13 cellular contexts compared by ENCODE assay signal in the genomic region with DNA sequence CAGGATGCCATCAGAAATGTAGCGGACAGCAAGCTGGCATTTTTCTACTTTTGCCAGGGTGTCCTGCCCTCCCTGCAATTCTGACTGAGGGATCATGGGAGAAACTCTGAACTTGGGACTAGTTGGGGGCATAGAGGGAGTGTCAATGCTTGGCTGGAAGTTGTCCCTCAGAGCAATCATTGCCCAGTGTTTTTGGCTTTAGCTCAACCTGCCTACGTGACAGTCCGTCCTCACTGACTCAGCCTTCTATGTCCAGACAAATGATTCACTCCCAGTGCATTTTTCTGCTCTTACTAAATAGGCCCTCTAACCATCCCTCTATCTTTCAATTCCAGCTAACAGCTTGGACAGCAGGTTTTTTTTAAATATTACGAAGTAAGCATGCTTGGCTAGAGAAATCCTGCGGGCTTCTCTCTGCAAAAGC.
A peak's percentile ranks its signal among the peaks of the same experiment; 100 is the strongest.
DNase-seq lines count a peak whose midpoint lies in the region; ATAC-seq, FAIRE-seq and TF ChIP-seq lines count a peak whose summit lies in the region.
"Had no signal": no experiment of that assay in that cellular context is flagged by ENCODE, and none has a peak within 500 bp of the region (broad histone marks: within the 10 kb centered on the region; RNA-seq: fewer than 3 reads in every experiment).

No MANE protein-coding gene starts in this region.

- TF ChIP-seq CTCF in liver (IDR thresholded peaks at IDR 0.05; ENCODE audit: low read depth, low read length, missing input control) (peak; percentile 6), HepG2 (CRISPR knock-in tag; IDR thresholded peaks at IDR 0.05) (no peak)

- H3K79me2 ChIP-seq in HepG2 (ENCODE audit: insufficient read depth, low read length) = no peaks in the 10 kb centered on the region

- H3K4me2 ChIP-seq in HepG2 (ENCODE audit: low read depth, low read length) = no peak overlapping the region

- H3K9ac ChIP-seq in liver (ENCODE audit: low read depth in 1 of 2, low read length in 2 of 2) (no peak overlapping the region), HepG2 (ENCODE audit: insufficient read depth, low read depth, low read length) (no peak overlapping the region)

- no peaks in the 10 kb centered on the region for H4K20me1 ChIP-seq in HepG2 (ENCODE audit: insufficient read depth, low read length)

- FAIRE-seq in HepG2 (lab: Jason Lieb, UNC) = no peak
- FAIRE-seq: keratinocyte had no signal

- no peak for DNase-seq in HepG2 (ENCODE audit: low spot score)
- peak; percentile 67 for DNase-seq in astrocyte of the hippocampus (ENCODE audit: low read depth, low spot score)
- peak; percentile 38 for DNase-seq in iris pigment epithelial cell (ENCODE audit: low read depth)
- no peak for DNase-seq in NCI-H1105 (lab: John Stamatoyannopoulos, UW)
- DNase-seq: cerebellar nuclear complex, NCI-H2171 treated with DMSO at 0.1 percent for 48 hours, upper lobe of right lung had no signal

- peak; percentile 28 to 61 for TF ChIP-seq RAD21 in liver (IDR thresholded peaks at IDR 0.05)
- no peak for TF ChIP-seq RAD21 in HepG2 (CRISPR knock-in tag; IDR thresholded peaks at IDR 0.05)

- POLR2A ChIA-PET in HepG2 (lab: Yijun Ruan, JAX) = no interaction called here

- no peaks in the 10 kb centered on the region for H3K36me3 ChIP-seq in liver (ENCODE audit: control insufficient read depth in 4 of 4, insufficient read depth in 3 of 4, low read depth in 1 of 4, low read length in 3 of 4)
- H3K36me3 ChIP-seq in HepG2 (replicated peaks in 1 of 2; ENCODE audit: control insufficient read depth in 1 of 2, insufficient read depth in 2 of 2, low read length in 2 of 2) = no peaks in the 10 kb centered on the region
- H3K36me3 ChIP-seq: upper lobe of right lung had no signal

- ATAC-seq in HepG2 (no peak), GM18858 (IDR thresholded peaks at IDR 0.05; ENCODE audit: unreplicated experiment) (no peak), GM21447 (IDR thresholded peaks at IDR 0.05; ENCODE audit: unreplicated experiment) (no peak), HG02981 (IDR thresholded peaks at IDR 0.05; ENCODE audit: unreplicated experiment) (no peak)
- ATAC-seq: activated T-helper 17 cell treated with anti-CD3 and anti-CD28 coated beads, Interleukin-2, amount 50 U/mL, for 72 hours; upper lobe of right lung had no signal

- H3K4me3 ChIP-seq in liver (ENCODE audit: low read depth in 1 of 3, low read length in 3 of 3) (no peak overlapping the region), HepG2 (replicated peaks in 1 of 3; ENCODE audit: insufficient read depth in 1 of 3, low read depth in 2 of 3, low read length in 3 of 3) (no peak overlapping the region)
- H3K4me3 ChIP-seq: upper lobe of right lung had no signal

- WGBS in liver = 31% methylated on average over 5 of the region's 5 CpGs
- WGBS in HepG2 (ENCODE audit: low lambda C conversion rate) = 6% methylated on average over 5 of the region's 5 CpGs

- no peak overlapping the region for H2AFZ ChIP-seq in HepG2 (ENCODE audit: low read length)

- TF ChIP-seq EP300 in HepG2 (IDR thresholded peaks at IDR 0.05; ENCODE audit: low read depth in 2 of 2, low read length in 2 of 2) = no peak
- no peak for TF ChIP-seq EP300 in HepG2 (CRISPR knock-in tag; IDR thresholded peaks at IDR 0.05; ENCODE audit: borderline replicate concordance)

- H3K27ac ChIP-seq in liver (ENCODE audit: low read depth in 1 of 2, low read length in 2 of 2) (peak overlapping the region; percentile 74 to 80), HepG2 (ENCODE audit: extremely low read length, insufficient read depth, low read length) (no peak overlapping the region)
- H3K27ac ChIP-seq: upper lobe of right lung had no signal

- CTCF ChIA-PET in HepG2 (lab: Yijun Ruan, JAX; ENCODE audit: low intra/inter-chr PET ratio, low total read pairs) = no interaction called here

- in situ Hi-C loops in HepG2 (cut with HindIII; ENCODE audit: extremely low pct_ligation_motif_present, low pct_unique_long_range_greater_than_20kb) = no loop called here

- peaks cover 2 to 17% (median 4%) of the 10 kb centered on the region in 4 donors for H3K4me1 ChIP-seq in liver (ENCODE audit: control insufficient read depth in 4 of 4, insufficient read depth in 4 of 4, low read length in 3 of 4)
- H3K4me1 ChIP-seq in HepG2 (ENCODE audit: insufficient read depth, low read length) = no peaks in the 10 kb centered on the region
- H3K4me1 ChIP-seq: upper lobe of right lung had no signal

- no TSS peak for BruUV-seq in HepG2 (replicated peaks; lab: Mats Ljungman, UMichigan)

- no peak for TF ChIP-seq POLR2A in HepG2 (IDR thresholded peaks at IDR 0.05; ENCODE audit: insufficient read depth in 1 of 2, low read depth in 2 of 2, low read length in 2 of 2)

- intact Hi-C loops in HepG2 (cut with micrococcal nuclease; ENCODE audit: unreplicated experiment) = no loop called here

- H3K9me3 ChIP-seq in liver (ENCODE audit: control insufficient read depth in 4 of 4, low read length in 3 of 4) (no peaks in the 10 kb centered on the region), HepG2 (ENCODE audit: low read length) (peaks cover 81% of the 10 kb centered on the region)
- H3K9me3 ChIP-seq: upper lobe of right lung had no signal

- H3K27me3 ChIP-seq in liver (ENCODE audit: control insufficient read depth in 4 of 4, insufficient read depth in 4 of 4, low read length in 3 of 4) (no peaks in the 10 kb centered on the region), HepG2 (ENCODE audit: control insufficient read depth in 1 of 2, insufficient read depth in 2 of 2, low read length in 2 of 2) (no peaks in the 10 kb centered on the region)
- H3K27me3 ChIP-seq: upper lobe of right lung had no signal

TF ChIP-seq in liver, 16 proteins besides CTCF, POLR2A, EP300 and RAD21 (continues in another document):
- TF ChIP-seq TAF1 (conservative IDR thresholded peaks at IDR 0.05) (no peak), JUND (IDR thresholded peaks at IDR 0.05) (peak; percentile 95 to 99), FOXA2 (IDR thresholded peaks at IDR 0.05) (peak; percentile 69), YY1 (IDR thresholded peaks at IDR 0.05) (peak; percentile 86), EGR1 (IDR thresholded peaks at IDR 0.05; ENCODE audit: low read depth in 2 of 2) (no peak), REST (IDR thresholded peaks at IDR 0.05) (peak; percentile 84), FOXA1 (IDR thresholded peaks at IDR 0.05) (peak; percentile 56), HNF4A (conservative IDR thresholded peaks at IDR 0.05) (peak; percentile 76 to 95)

TF ChIP-seq in HepG2, 621 proteins besides CTCF, POLR2A, EP300 and RAD21 (continues in another document):
- TF ChIP-seq ZNF569 (CRISPR knock-in tag; IDR thresholded peaks at IDR 0.05; ENCODE audit: borderline replicate concordance) = no peak
- no peak for TF ChIP-seq ZFP82 (CRISPR knock-in tag; IDR thresholded peaks at IDR 0.05; ENCODE audit: borderline replicate concordance)
- TF ChIP-seq ZNF792 (CRISPR knock-in tag; IDR thresholded peaks at IDR 0.05) = no peak
- TF ChIP-seq, protein P1, sequence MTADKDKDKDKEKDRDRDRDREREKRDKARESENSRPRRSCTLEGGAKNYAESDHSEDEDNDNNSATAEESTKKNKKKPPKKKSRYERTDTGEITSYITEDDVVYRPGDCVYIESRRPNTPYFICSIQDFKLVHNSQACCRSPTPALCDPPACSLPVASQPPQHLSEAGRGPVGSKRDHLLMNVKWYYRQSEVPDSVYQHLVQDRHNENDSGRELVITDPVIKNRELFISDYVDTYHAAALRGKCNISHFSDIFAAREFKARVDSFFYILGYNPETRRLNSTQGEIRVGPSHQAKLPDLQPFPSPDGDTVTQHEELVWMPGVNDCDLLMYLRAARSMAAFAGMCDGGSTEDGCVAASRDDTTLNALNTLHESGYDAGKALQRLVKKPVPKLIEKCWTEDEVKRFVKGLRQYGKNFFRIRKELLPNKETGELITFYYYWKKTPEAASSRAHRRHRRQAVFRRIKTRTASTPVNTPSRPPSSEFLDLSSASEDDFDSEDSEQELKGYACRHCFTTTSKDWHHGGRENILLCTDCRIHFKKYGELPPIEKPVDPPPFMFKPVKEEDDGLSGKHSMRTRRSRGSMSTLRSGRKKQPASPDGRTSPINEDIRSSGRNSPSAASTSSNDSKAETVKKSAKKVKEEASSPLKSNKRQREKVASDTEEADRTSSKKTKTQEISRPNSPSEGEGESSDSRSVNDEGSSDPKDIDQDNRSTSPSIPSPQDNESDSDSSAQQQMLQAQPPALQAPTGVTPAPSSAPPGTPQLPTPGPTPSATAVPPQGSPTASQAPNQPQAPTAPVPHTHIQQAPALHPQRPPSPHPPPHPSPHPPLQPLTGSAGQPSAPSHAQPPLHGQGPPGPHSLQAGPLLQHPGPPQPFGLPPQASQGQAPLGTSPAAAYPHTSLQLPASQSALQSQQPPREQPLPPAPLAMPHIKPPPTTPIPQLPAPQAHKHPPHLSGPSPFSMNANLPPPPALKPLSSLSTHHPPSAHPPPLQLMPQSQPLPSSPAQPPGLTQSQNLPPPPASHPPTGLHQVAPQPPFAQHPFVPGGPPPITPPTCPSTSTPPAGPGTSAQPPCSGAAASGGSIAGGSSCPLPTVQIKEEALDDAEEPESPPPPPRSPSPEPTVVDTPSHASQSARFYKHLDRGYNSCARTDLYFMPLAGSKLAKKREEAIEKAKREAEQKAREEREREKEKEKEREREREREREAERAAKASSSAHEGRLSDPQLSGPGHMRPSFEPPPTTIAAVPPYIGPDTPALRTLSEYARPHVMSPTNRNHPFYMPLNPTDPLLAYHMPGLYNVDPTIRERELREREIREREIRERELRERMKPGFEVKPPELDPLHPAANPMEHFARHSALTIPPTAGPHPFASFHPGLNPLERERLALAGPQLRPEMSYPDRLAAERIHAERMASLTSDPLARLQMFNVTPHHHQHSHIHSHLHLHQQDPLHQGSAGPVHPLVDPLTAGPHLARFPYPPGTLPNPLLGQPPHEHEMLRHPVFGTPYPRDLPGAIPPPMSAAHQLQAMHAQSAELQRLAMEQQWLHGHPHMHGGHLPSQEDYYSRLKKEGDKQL (CRISPR knock-in tag; IDR thresholded peaks at IDR 0.05; ENCODE audit: low read depth) = no peak
- TF ChIP-seq KDM3A (CRISPR knock-in tag; IDR thresholded peaks at IDR 0.05; ENCODE audit: low read depth) = no peak

Comparison
In these comparisons a context has a peak if more than half of its experiments do, and no peak if none do; other contexts are left out.
1. DNase-seq: peak in astrocyte of the hippocampus (single experiment) and iris pigment epithelial cell (single experiment); none in HepG2 (single experiment) and NCI-H1105 (single experiment).